Comparison of ENCODE assay signal across 1 cellular context in the genomic region with DNA sequence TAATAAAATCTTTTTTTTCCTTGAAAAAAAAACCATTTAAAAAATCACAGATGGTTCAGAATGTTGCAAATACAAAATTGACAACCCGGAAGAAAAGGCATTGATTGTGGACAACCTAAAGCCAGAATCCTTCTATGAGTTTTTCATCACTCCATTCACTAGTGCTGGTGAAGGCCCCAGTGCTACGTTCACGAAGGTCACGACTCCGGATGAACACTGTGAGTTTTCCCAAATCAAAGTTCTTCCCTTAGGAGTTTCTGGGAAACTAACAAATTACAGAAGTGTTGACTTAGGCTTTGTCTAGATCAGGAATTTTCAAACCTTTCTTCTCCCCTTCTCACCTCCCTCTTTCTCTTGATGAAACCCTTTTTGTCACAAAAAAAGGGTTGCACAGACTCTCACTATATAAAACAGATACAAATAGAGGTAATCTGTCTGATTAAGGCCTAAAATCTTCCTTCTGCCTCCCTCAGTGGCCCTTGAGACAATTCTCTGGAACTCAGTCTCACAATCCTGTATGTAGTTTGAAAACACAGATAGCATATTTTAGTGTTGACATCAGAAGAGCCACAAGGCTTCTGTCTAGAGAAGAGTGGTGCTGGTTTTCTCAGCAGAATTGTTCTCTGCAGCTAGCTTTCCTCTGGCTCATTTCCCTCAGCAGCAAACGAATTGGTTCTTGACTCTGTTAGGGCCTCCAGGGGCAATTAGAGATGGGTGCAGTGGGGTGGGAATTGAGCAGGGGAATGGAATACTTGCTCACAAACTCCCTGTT.
TF ChIP-seq lines count a peak whose summit lies in the region.

No MANE protein-coding gene starts in this region.

TF ChIP-seq in SK-N-SH, 30 proteins besides CTCF, POLR2A, EP300 and RAD21 (continued from another document):
- TF ChIP-seq EZH2phosphoT487 (IDR thresholded peaks at IDR 0.05; ENCODE audit: borderline replicate concordance, low read depth) = no peak
- no peak for TF ChIP-seq TAF1 (IDR thresholded peaks at IDR 0.05; ENCODE audit: borderline replicate concordance, low read depth, low read length)
- 0 out of 2 replicates have a peak, but pooled peaks have one; percentile 21 for TF ChIP-seq TCF12 (IDR thresholded peaks at IDR 0.05)
